34 cellular contexts compared by ENCODE assay signal in the genomic region with DNA sequence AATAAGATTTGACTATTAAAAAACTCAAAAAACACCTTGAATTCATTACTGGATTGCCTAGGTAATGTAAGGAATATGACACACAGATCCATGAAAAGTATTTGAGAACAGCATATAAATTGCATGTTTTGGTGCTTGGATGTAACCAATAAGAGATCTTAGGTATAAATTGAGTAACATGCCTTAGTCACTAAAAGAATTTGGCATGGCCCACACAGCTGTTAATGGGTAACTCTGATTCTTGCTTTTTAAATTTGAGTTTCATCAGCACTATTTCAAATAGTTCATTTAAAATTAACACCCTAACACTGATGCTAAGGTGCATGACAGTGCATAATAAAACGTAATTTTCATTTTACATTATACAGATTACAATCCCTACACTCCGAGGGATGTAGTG.
"Had no signal": no experiment of that assay in that cellular context is flagged by ENCODE, and none has a peak within 500 bp of the region (broad histone marks: within the 10 kb centered on the region; RNA-seq: fewer than 3 reads in every experiment).

No MANE protein-coding gene starts in this region.

- H3K27me3 ChIP-seq: body of pancreas, cardiac muscle cell, colonic mucosa had no signal

- H3K36me3 ChIP-seq: cardiac muscle cell, colonic mucosa, heart left ventricle, WERI-Rb-1 had no signal

- H3K27me3 Mint-ChIP-seq: activated B cell treated with CpG ODN at 0.5 μM for 24 hours; activated CD8-positive, alpha-beta T cell treated with anti-CD3 and anti-CD28 coated beads for 36 hours; activated naive CD8-positive, alpha-beta T cell; activated T-helper 17 cell treated with anti-CD3 and anti-CD28 coated beads, Interleukin-2, amount 50 U/mL, for 72 hours; T-helper 17 cell had no signal

- DNase-seq: activated B cell treated with CpG ODN at 0.5 μM for 24 hours; activated CD4-positive, alpha-beta T cell treated with anti-CD3 and anti-CD28 coated beads for 48 hours; activated CD4-positive, alpha-beta T cell treated with anti-CD3 and anti-CD28 coated beads, Interleukin-2, amount 50 U/mL, for 1 hour; activated CD4-positive, alpha-beta T cell treated with anti-CD3 and anti-CD28 coated beads, Interleukin-2, amount 50 U/mL, for 48 hours; activated CD8-positive, alpha-beta memory T cell treated with anti-CD3 and anti-CD28 coated beads for 24 hours; activated CD8-positive, alpha-beta T cell treated with anti-CD3 and anti-CD28 coated beads for 36 hours; activated effector memory CD4-positive, alpha-beta T cell treated with Interleukin-2 at 50 U/mL for 16 hours; activated gamma-delta T cell treated with Interleukin-2 at 50 U/mL for 16 hours; activated naive CD4-positive, alpha-beta T cell treated with anti-CD3 and anti-CD28 coated beads, Interleukin-2, amount 50 U/mL, for 16 hours; activated naive CD4-positive, alpha-beta T cell treated with Interleukin-2 at 50 U/mL for 16 hours; activated T-cell treated with anti-CD3 and anti-CD28 coated beads, Interleukin-2, amount 50 U/mL, for 4 hours; amniotic stem cell; anterior cingulate cortex; body of pancreas; central memory CD4-positive, alpha-beta T cell; cerebellar nuclear complex; colonic mucosa; effector CD8-positive, alpha-beta T cell; foreskin fibroblast; heart left ventricle; T-helper 1 cell; T-helper 17 cell; T1000; WERI-Rb-1 had no signal

- H3K9me3 ChIP-seq: body of pancreas, colonic mucosa, heart left ventricle had no signal

- H3K27ac ChIP-seq: body of pancreas, cardiac muscle cell, colonic mucosa, epithelial cell of prostate, heart left ventricle, WERI-Rb-1 had no signal

- ATAC-seq: activated CD4-positive, CD25-positive, alpha-beta regulatory T cell treated with anti-CD3 and anti-CD28 coated beads, Interleukin-2, amount 50 U/mL, for 24 hours; activated CD8-positive, alpha-beta T cell treated with anti-CD3 and anti-CD28 coated beads for 36 hours; activated T-cell treated with anti-CD3 and anti-CD28 coated beads, Interleukin-2, amount 50 U/mL, for 4 hours; activated T-helper 17 cell treated with anti-CD3 and anti-CD28 coated beads, Interleukin-2, amount 50 U/mL, for 72 hours; body of pancreas; esophagus mucosa; heart left ventricle; T-helper 17 cell had no signal

- H3K27ac Mint-ChIP-seq: activated B cell treated with CpG ODN at 0.5 μM for 24 hours; activated CD8-positive, alpha-beta T cell treated with anti-CD3 and anti-CD28 coated beads for 36 hours; activated naive CD8-positive, alpha-beta T cell; activated T-helper 17 cell treated with anti-CD3 and anti-CD28 coated beads, Interleukin-2, amount 50 U/mL, for 72 hours; T-helper 17 cell; T-helper 2 cell treated with Interferon-gamma antibody and Interleukin-4, amounts not matched to agents 5 μg/mL and 100 μg/mL, for 36 hours had no signal

- FAIRE-seq: endometrium, endothelial cell of umbilical vein, frontal cortex had no signal

- H3K4me1 Mint-ChIP-seq: activated B cell treated with CpG ODN at 0.5 μM for 24 hours; activated T-helper 17 cell treated with anti-CD3 and anti-CD28 coated beads, Interleukin-2, amount 50 U/mL, for 72 hours; T-helper 17 cell had no signal

- H3K4me1 ChIP-seq: body of pancreas, colonic mucosa, heart left ventricle had no signal

- H3K9me3 Mint-ChIP-seq: activated CD8-positive, alpha-beta T cell treated with anti-CD3 and anti-CD28 coated beads for 36 hours; T-helper 2 cell treated with Interferon-gamma antibody and Interleukin-4, amounts not matched to agents 5 μg/mL and 100 μg/mL, for 36 hours had no signal

- H3K4me3 ChIP-seq: body of pancreas, cardiac muscle cell, colonic mucosa, heart left ventricle had no signal

- H3K4me3 Mint-ChIP-seq: activated B cell treated with CpG ODN at 0.5 μM for 24 hours; activated CD8-positive, alpha-beta T cell treated with anti-CD3 and anti-CD28 coated beads for 36 hours; activated naive CD8-positive, alpha-beta T cell; activated T-cell treated with anti-CD3 and anti-CD28 coated beads, Interleukin-2, amount 50 U/mL, for 4 hours; activated T-helper 17 cell treated with anti-CD3 and anti-CD28 coated beads, Interleukin-2, amount 50 U/mL, for 72 hours; T-helper 17 cell; T-helper 2 cell treated with Interferon-gamma antibody and Interleukin-4, amounts not matched to agents 5 μg/mL and 100 μg/mL, for 36 hours had no signal

- H3K36me3 Mint-ChIP-seq: activated naive CD8-positive, alpha-beta T cell had no signal
